ENCODE assay signal across 22 cellular contexts in the genomic region with DNA sequence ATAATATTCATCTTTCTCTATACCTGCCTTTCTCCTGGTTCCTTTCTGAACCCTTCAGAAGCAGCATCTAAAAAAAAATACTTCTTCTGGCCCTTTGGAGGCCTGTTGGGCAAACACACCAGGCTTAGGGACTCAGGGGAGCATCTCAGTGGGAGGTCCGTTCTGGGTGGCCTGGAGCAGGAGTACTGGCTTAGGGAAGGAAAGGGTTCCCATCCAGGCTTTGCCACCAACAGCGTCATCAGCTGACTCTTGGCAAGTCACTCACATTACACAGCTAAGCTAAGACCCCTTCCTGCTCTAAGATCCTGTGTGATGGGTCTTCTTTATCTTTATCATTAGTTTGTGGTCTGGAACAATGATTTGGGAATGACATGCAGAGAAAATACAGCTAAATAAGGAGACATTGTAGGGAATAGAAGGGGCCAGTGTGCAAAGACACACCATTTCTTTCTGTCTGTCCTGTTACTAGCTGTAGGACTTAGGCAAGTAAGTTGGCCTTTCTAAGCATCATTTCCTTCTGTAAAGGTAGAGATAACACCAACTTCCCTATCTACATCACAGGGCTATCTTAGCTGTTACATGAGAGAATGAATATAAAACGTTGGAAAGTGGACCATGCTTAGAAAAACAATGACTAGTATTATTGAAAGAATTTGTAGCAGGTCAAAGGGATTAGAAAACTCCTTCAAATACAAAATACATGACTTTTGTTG. TPM values are rescaled to one million over a fixed set of nuclear protein-coding genes. Genes with fewer than 3 reads are reported as not detected.
"Had no signal": no experiment of that assay in that cellular context is flagged by ENCODE, and none has a peak within 500 bp of the region (broad histone marks: within the 10 kb centered on the region; RNA-seq: fewer than 3 reads in every experiment).

No MANE protein-coding gene starts in this region.

- H3K36me3 Mint-ChIP-seq: activated CD4-positive, alpha-beta memory T cell treated with anti-CD3 and anti-CD28 coated beads for 36 hours had no signal

- H3K27me3 Mint-ChIP-seq: activated CD4-positive, alpha-beta memory T cell treated with anti-CD3 and anti-CD28 coated beads for 36 hours; activated naive CD8-positive, alpha-beta T cell treated with anti-CD3 and anti-CD28 coated beads, Interleukin-2, amount 50 U/mL, for 24 hours; T-helper 17 cell had no signal

- ATAC-seq: activated naive CD8-positive, alpha-beta T cell treated with anti-CD3 and anti-CD28 coated beads, Interleukin-2, amount 50 U/mL, for 24 hours; left cardiac atrium; psoas muscle; T-helper 17 cell had no signal

- FAIRE-seq: bronchial epithelial cell had no signal

- H3K27ac Mint-ChIP-seq: activated CD4-positive, alpha-beta memory T cell treated with anti-CD3 and anti-CD28 coated beads for 36 hours; activated naive CD8-positive, alpha-beta T cell treated with anti-CD3 and anti-CD28 coated beads, Interleukin-2, amount 50 U/mL, for 24 hours; activated T-helper 1 cell treated with anti-CD3 and anti-CD28 coated beads, Interleukin-12 subunit alpha, Interleukin-12 subunit beta, Interleukin-2, Interleukin-4 antibody, amounts not matched to agents 30 ng/mL and 10 ng/mL and 1 ng/mL, durations not matched to agents 14 hours and 24 hours and 36 hours; nephron progenitor cell; T-helper 17 cell had no signal

- H3K4me3 ChIP-seq: ascending aorta, dorsolateral prefrontal cortex, esophagus squamous epithelium, lung, psoas muscle, sigmoid colon, suprapubic skin had no signal

- H3K27me3 ChIP-seq: ascending aorta, dorsolateral prefrontal cortex, esophagus squamous epithelium, sigmoid colon, suprapubic skin had no signal

- H3K9me3 Mint-ChIP-seq: activated CD4-positive, alpha-beta memory T cell treated with anti-CD3 and anti-CD28 coated beads for 36 hours; activated naive CD8-positive, alpha-beta T cell treated with anti-CD3 and anti-CD28 coated beads, Interleukin-2, amount 50 U/mL, for 24 hours; activated T-helper 1 cell treated with anti-CD3 and anti-CD28 coated beads, Interleukin-12 subunit alpha, Interleukin-12 subunit beta, Interleukin-2, Interleukin-4 antibody, amounts not matched to agents 30 ng/mL and 10 ng/mL and 1 ng/mL, durations not matched to agents 14 hours and 24 hours and 36 hours had no signal

- H3K4me3 Mint-ChIP-seq: activated CD4-positive, alpha-beta memory T cell treated with anti-CD3 and anti-CD28 coated beads for 36 hours; activated naive CD8-positive, alpha-beta T cell treated with anti-CD3 and anti-CD28 coated beads, Interleukin-2, amount 50 U/mL, for 24 hours; activated T-helper 1 cell treated with anti-CD3 and anti-CD28 coated beads, Interleukin-12 subunit alpha, Interleukin-12 subunit beta, Interleukin-2, Interleukin-4 antibody, amounts not matched to agents 30 ng/mL and 10 ng/mL and 1 ng/mL, durations not matched to agents 14 hours and 24 hours and 36 hours; nephron progenitor cell; T-helper 17 cell had no signal

- H3K27ac ChIP-seq: ascending aorta, dorsolateral prefrontal cortex, esophagus squamous epithelium, psoas muscle, sigmoid colon, suprapubic skin had no signal

- DNase-seq: activated CD4-positive, alpha-beta memory T cell treated with anti-CD3 and anti-CD28 coated beads for 36 hours; activated CD4-positive, alpha-beta T cell treated with anti-CD3 and anti-CD28 coated beads for 1 hour; activated CD8-positive, alpha-beta memory T cell treated with anti-CD3 and anti-CD28 coated beads, Interleukin-2, amount 50 U/mL, for 4 hours; activated naive CD4-positive, alpha-beta T cell treated with Interleukin-2 at 50 U/mL for 16 hours; activated naive CD8-positive, alpha-beta T cell treated with anti-CD3 and anti-CD28 coated beads, Interleukin-2, amount 50 U/mL, for 24 hours; dorsolateral prefrontal cortex; esophagus squamous epithelium; foreskin melanocyte; head of caudate nucleus; left cardiac atrium; nephron progenitor cell; psoas muscle; sigmoid colon; stimulated activated CD4-positive, alpha-beta T cell treated with anti-CD3 and anti-CD28 coated beads, Interleukin-12 subunit alpha, Interleukin-12 subunit beta, amount 100 ng/mL, for 4 hours; stimulated activated naive CD4-positive, alpha-beta T cell treated with Interleukin-2 at 50 U/mL for 16 hours; T-helper 17 cell had no signal

- H3K36me3 ChIP-seq: ascending aorta, esophagus squamous epithelium, suprapubic skin had no signal

- H3K9me3 ChIP-seq: ascending aorta, esophagus squamous epithelium, psoas muscle, sigmoid colon, suprapubic skin had no signal

RNA-seq across cellular contexts. Expression of a gene that starts 38.1 kb away (rescaled TPM):
- total RNA-seq: activated CD4-positive, alpha-beta memory T cell treated with anti-CD3 and anti-CD28 coated beads for 36 hours; activated T-helper 1 cell treated with anti-CD3 and anti-CD28 coated beads, Interleukin-12 subunit alpha, Interleukin-12 subunit beta, Interleukin-2, Interleukin-4 antibody, amounts not matched to agents 30 ng/mL and 10 ng/mL and 1 ng/mL, durations not matched to agents 14 hours and 24 hours and 36 hours; bronchial epithelial cell; mononuclear cell; T-helper 17 cell had no signal
